Comparison of ENCODE assay signal across 8 cellular contexts in the genomic region with DNA sequence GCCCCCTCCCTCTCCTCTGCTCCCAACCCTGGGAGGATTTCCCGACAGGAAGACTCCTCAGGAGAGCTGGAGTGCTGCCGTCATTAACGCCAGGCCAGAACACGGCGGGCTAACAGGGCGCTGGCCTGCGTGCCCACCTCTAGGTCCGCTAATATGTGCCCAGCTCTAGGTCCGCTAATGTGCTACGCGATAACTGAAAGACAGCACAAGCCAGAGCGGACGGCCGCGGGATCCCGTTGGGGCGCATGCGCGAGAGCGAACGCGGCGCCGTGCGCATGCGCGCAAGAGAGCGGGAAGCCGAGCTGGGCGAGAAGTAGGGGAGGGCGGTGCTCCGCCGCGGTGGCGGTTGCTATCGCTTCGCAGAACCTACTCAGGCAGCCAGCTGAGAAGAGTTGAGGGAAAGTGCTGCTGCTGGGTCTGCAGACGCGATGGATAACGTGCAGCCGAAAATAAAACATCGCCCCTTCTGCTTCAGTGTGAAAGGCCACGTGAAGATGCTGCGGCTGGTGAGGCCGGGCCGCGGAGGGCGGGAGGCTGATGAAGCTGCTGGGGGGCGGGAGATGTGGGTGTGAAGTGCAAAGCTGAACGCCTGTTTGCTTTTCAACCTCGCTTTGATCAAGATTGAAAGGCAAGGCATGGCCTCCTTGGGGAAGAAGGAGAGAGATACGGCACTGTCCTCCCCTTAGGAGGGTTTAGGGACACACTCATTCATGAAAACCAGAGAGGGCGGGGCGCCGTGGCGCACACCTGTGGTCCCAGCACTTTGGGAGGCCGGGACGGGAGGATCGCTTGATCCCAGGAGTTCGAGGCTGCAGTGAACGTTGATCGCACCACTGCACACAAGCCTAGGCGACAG. TPM values are rescaled to one million over a fixed set of nuclear protein-coding genes. Genes with fewer than 3 reads are reported as not detected.
A peak's percentile ranks its signal among the peaks of the same experiment; 100 is the strongest.
DNase-seq lines count a peak whose midpoint lies in the region; ATAC-seq and TF ChIP-seq lines count a peak whose summit lies in the region.

A gene with protein sequence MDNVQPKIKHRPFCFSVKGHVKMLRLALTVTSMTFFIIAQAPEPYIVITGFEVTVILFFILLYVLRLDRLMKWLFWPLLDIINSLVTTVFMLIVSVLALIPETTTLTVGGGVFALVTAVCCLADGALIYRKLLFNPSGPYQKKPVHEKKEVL (plus strand): TSS at position 289 of the 856 bp plus-strand sequence. CDS start 140 bp downstream, at position 429.

- no peaks in the 10 kb centered on the region for H3K9me3 Mint-ChIP-seq in CD8-positive, alpha-beta T cell
- no peaks in the 10 kb centered on the region for H3K9me3 Mint-ChIP-seq in memory B cell

- H3K4me3 Mint-ChIP-seq in CD8-positive, alpha-beta T cell = peak within 1 kb of the TSS; percentile 94
- H3K4me3 Mint-ChIP-seq in memory B cell = peak within 1 kb of the TSS; percentile 90

- H3K9me3 ChIP-seq in CD8-positive, alpha-beta T cell (ENCODE audit: low read length) = no peaks in the 10 kb centered on the region
- H3K9me3 ChIP-seq in effector memory CD4-positive, alpha-beta T cell (ENCODE audit: control insufficient read depth, low read length) = no peaks in the 10 kb centered on the region

- POLR2A ChIA-PET in CD8-positive, alpha-beta T cell (lab: Charles Lee) = interaction anchor here (0.8 to 6.8 kb wide), 11 partner anchors 10 to 56 kb away, joined by 3 to 72 read pairs (median 4); a partner anchor contains a TSS
- POLR2A ChIA-PET in activated CD8-positive, alpha-beta memory T cell treated with anti-CD3 and anti-CD28 coated beads for 36 hours (lab: Charles Lee) = interaction anchor here (0.6 to 2.3 kb wide), 6 partner anchors 10 to 329 kb away, joined by 3 to 14 read pairs (median 4); no protein-coding TSS in a partner anchor

- peaks cover 79% of the 10 kb centered on the region for H3K4me1 Mint-ChIP-seq in CD8-positive, alpha-beta T cell (ENCODE audit: low read depth)
- peaks cover 65% of the 10 kb centered on the region for H3K4me1 Mint-ChIP-seq in memory B cell

- peak; percentile 66 for ATAC-seq in CD8-positive, alpha-beta T cell
- ATAC-seq in memory B cell (ENCODE audit: low read depth) = peak; percentile 73

- CTCF ChIA-PET in CD8-positive, alpha-beta T cell (lab: Charles Lee) = interaction anchor here (0.6 to 7.1 kb wide), 16 partner anchors 11 to 99 kb away, joined by 3 to 46 read pairs (median 4); a partner anchor contains a TSS
- CTCF ChIA-PET in activated CD8-positive, alpha-beta memory T cell treated with anti-CD3 and anti-CD28 coated beads for 36 hours (lab: Charles Lee) = interaction anchor here (0.7 to 2.0 kb wide), 6 partner anchors 11 to 55 kb away, joined by 3 to 11 read pairs (median 4); a partner anchor contains a TSS

- peak within 1 kb of the TSS; percentile 91 for H3K27ac Mint-ChIP-seq in CD8-positive, alpha-beta T cell
- peak within 1 kb of the TSS; percentile 91 for H3K27ac Mint-ChIP-seq in memory B cell

- no peaks in the 10 kb centered on the region for H3K27me3 ChIP-seq in CD8-positive, alpha-beta T cell (ENCODE audit: insufficient read depth, low read length)
- no peaks in the 10 kb centered on the region for H3K27me3 ChIP-seq in effector memory CD4-positive, alpha-beta T cell (replicated peaks; ENCODE audit: control insufficient read depth, insufficient read depth, low read length, poor library complexity, severe bottlenecking)

- no peaks in the 10 kb centered on the region for H3K27me3 Mint-ChIP-seq in CD8-positive, alpha-beta T cell (ENCODE audit: low read depth)
- H3K27me3 Mint-ChIP-seq in memory B cell = no peaks in the 10 kb centered on the region

- DNase-seq in CD8-positive, alpha-beta T cell = peak; percentile 83 to 95 (median 90)
- DNase-seq in GM20000 (ENCODE audit: low spot score) (peak; percentile 96), HT-29 (ENCODE audit: low spot score) (peak; percentile 93), NOMO-1 (lab: John Stamatoyannopoulos, UW; ENCODE audit: unreplicated experiment in 2 of 2) (peak; percentile 91 to 93), memory B cell (ENCODE audit: low spot score in 2 of 2) (peak; percentile 89 to 90)
- peak; percentile 84 to 86 (median 85) for DNase-seq in effector memory CD4-positive, alpha-beta T cell
- peak; percentile 79 to 84 (median 82) for DNase-seq in stimulated activated CD4-positive, alpha-beta T cell treated with anti-CD3 and anti-CD28 coated beads, TNF-alpha, amount 100 ng/mL, for 48 hours (ENCODE audit: low read depth in 3 of 3)

- intact Hi-C loops in CD8-positive, alpha-beta T cell (cut with DNase I, micrococcal nuclease) = loop anchor here (1.0 to 5.0 kb wide), 6 partner anchors 35 to 200 kb away; a partner anchor contains a TSS

- no peak for TF ChIP-seq CTCF in CD8-positive, alpha-beta T cell (IDR thresholded peaks at IDR 0.05)
- TF ChIP-seq CTCF in GM20000 (IDR thresholded peaks at IDR 0.05; ENCODE audit: extremely low read depth, missing control alignments) = no peak

- no peaks in the 10 kb centered on the region for H3K36me3 ChIP-seq in CD8-positive, alpha-beta T cell (ENCODE audit: insufficient read depth, low read length)
- H3K36me3 ChIP-seq in effector memory CD4-positive, alpha-beta T cell (ENCODE audit: control insufficient read depth, insufficient read depth, low read length) = no peaks in the 10 kb centered on the region

- H3K4me3 ChIP-seq in CD8-positive, alpha-beta T cell (ENCODE audit: low read depth, low read length) = peak within 1 kb of the TSS; percentile 95
- H3K4me3 ChIP-seq in effector memory CD4-positive, alpha-beta T cell (ENCODE audit: insufficient read depth, low read depth, low read length, poor library complexity, severe bottlenecking) = peak within 1 kb of the TSS; percentile 84

- H3K4me1 ChIP-seq in CD8-positive, alpha-beta T cell (ENCODE audit: insufficient read depth, low read length) = peaks cover 66% of the 10 kb centered on the region
- peaks cover 56% of the 10 kb centered on the region for H3K4me1 ChIP-seq in effector memory CD4-positive, alpha-beta T cell (ENCODE audit: control insufficient read depth, insufficient read depth, low read length, poor library complexity, severe bottlenecking)

- H3K27ac ChIP-seq in CD8-positive, alpha-beta T cell (ENCODE audit: low read depth, low read length) = peak within 1 kb of the TSS; percentile 76
- H3K27ac ChIP-seq in effector memory CD4-positive, alpha-beta T cell (ENCODE audit: insufficient read depth, low read length, poor library complexity, severe bottlenecking) = peak within 1 kb of the TSS; percentile 86

- H3K36me3 Mint-ChIP-seq in CD8-positive, alpha-beta T cell = peaks cover 22% of the 10 kb centered on the region
- H3K36me3 Mint-ChIP-seq in memory B cell = peaks cover 12% of the 10 kb centered on the region

RNA-seq across cellular contexts. Expression of the gene that starts here (rescaled TPM):
- 10 to 100 TPM in 1 of 2 experiments, 1 to 10 TPM in 1; 7.9 to 11.1 TPM for total RNA-seq in CD8-positive, alpha-beta T cell
- 97.0 and 120 TPM in 2 replicates for total RNA-seq in HT-29 (2014; rRNA removed; shearing (Covaris generic))
- total RNA-seq in activated CD8-positive, alpha-beta memory T cell treated with anti-CD3 and anti-CD28 coated beads for 36 hours = 100 to 1,000 TPM; 134 to 148 TPM

Comparison
In these comparisons a context has a peak if more than half of its experiments do, and no peak if none do; other contexts are left out.
1. Peak in every context shown above with its lines: DNase-seq, ATAC-seq, H3K4me3 ChIP-seq and H3K27ac ChIP-seq.